8 cellular contexts compared by ENCODE assay signal in genomic region chr1:43271186-43272118, GRCh38. TPM values are rescaled to one million over a fixed set of nuclear protein-coding genes. Genes with fewer than 3 reads are reported as not detected.
DNase-seq lines count a peak whose midpoint lies in the region; ATAC-seq, FAIRE-seq and TF ChIP-seq lines count a peak whose summit lies in the region.

No MANE protein-coding gene starts in this region.

- H3K9ac ChIP-seq in MM.1S (ENCODE audit: low read length), result no peak overlapping the region

- FAIRE-seq in frontal cortex (lab: Jason Lieb, UNC), result no peak

- H3F3A ChIP-seq in MM.1S (ENCODE audit: insufficient read depth, low read length), result no peaks in the 10 kb centered on the region

- H3K9me2 ChIP-seq in MM.1S (replicated peaks; ENCODE audit: insufficient read depth, low read length), result no peaks in the 10 kb centered on the region

- DNase-seq in CD14-positive monocyte (ENCODE audit: low spot score) (no peak), MM.1S (no peak), endothelial cell (ENCODE audit: low spot score) (no peak), nephron progenitor cell (no peak), occipital lobe (lab: John Stamatoyannopoulos, UW) (no peak), frontal cortex (ENCODE audit: low spot score in 2 of 2) (no peak), GOT3 (lab: John Stamatoyannopoulos, UW) (no peak)

- peak overlapping the region; percentile 61; the same call in 1 of the 2 replicates for H2AFZ ChIP-seq in MM.1S (ENCODE audit: low read length)

- H3K27me3 ChIP-seq in MM.1S (replicated peaks; ENCODE audit: insufficient read depth, low read length), result no peaks in the 10 kb centered on the region

- H3K36me3 Mint-ChIP-seq in CD14-positive monocyte, result no peaks in the 10 kb centered on the region
- peaks cover 13% of the 10 kb centered on the region for H3K36me3 Mint-ChIP-seq in endothelial cell (ENCODE audit: low read depth, unreplicated experiment)
- H3K36me3 Mint-ChIP-seq in nephron progenitor cell (ENCODE audit: low read depth), result no peaks in the 10 kb centered on the region

- TF ChIP-seq CTCF in CD14-positive monocyte (IDR thresholded peaks at IDR 0.05) (no peak), MM.1S (IDR thresholded peaks at IDR 0.05; ENCODE audit: low read length) (no peak), endothelial cell (IDR thresholded peaks at IDR 0.05; ENCODE audit: unreplicated experiment) (no peak), nephron progenitor cell (IDR thresholded peaks at IDR 0.05) (no peak)

- peak overlapping the region; percentile 56; the same call in 1 of the 2 replicates for H3K4me2 ChIP-seq in MM.1S (ENCODE audit: low read depth, low read length)

- H3K4me3 Mint-ChIP-seq in CD14-positive monocyte (peak overlapping the region; percentile 65 to 76), endothelial cell (ENCODE audit: unreplicated experiment) (peak overlapping the region; percentile 71), nephron progenitor cell (peak overlapping the region; percentile 82)

- no peak for ATAC-seq in GM19467 (IDR thresholded peaks at IDR 0.05; ENCODE audit: unreplicated experiment)

- H3K9me3 Mint-ChIP-seq in CD14-positive monocyte, result peaks cover 0 to 6% (median 3%) of the 10 kb centered on the region in 7 donors
- H3K9me3 Mint-ChIP-seq in endothelial cell (ENCODE audit: unreplicated experiment), result peaks cover 5% of the 10 kb centered on the region
- H3K9me3 Mint-ChIP-seq in nephron progenitor cell, result no peaks in the 10 kb centered on the region

- no peaks in the 10 kb centered on the region for H3K36me3 ChIP-seq in MM.1S (replicated peaks; ENCODE audit: insufficient read depth, low read length)

- no peak overlapping the region for H3K27ac ChIP-seq in MM.1S (ENCODE audit: low read length)

- no peaks in the 10 kb centered on the region for H4K20me1 ChIP-seq in MM.1S (ENCODE audit: insufficient read depth, low read length)

- H3K4me1 Mint-ChIP-seq in CD14-positive monocyte (peaks cover 26% of the 10 kb centered on the region), endothelial cell (ENCODE audit: unreplicated experiment) (peaks cover 40% of the 10 kb centered on the region), nephron progenitor cell (peaks cover 47% of the 10 kb centered on the region)

- intact Hi-C loops in CD14-positive monocyte (cut with micrococcal nuclease), result no loop called here

- H3K27ac Mint-ChIP-seq in CD14-positive monocyte (peak overlapping the region in 1 of 7 donors; percentile 43), endothelial cell (ENCODE audit: unreplicated experiment) (peak overlapping the region; percentile 22), nephron progenitor cell (no peak overlapping the region)

- H3K9me3 ChIP-seq in MM.1S (replicated peaks; ENCODE audit: insufficient read depth, low read length), result no peaks in the 10 kb centered on the region

- H3K79me2 ChIP-seq in MM.1S (ENCODE audit: low read length), result no peaks in the 10 kb centered on the region

- H3K4me1 ChIP-seq in MM.1S (ENCODE audit: low read length), result 0 out of 2 replicates have a peak, but pooled peaks cover 5% of the 10 kb centered on the region

- no peak overlapping the region for H3K4me3 ChIP-seq in MM.1S (ENCODE audit: low read length)

- H3K27me3 Mint-ChIP-seq in CD14-positive monocyte (ENCODE audit: low read depth in 3 of 3), result peaks cover 2 to 13% (median 9%) of the 10 kb centered on the region in 3 donors
- H3K27me3 Mint-ChIP-seq in endothelial cell (ENCODE audit: unreplicated experiment), result peaks cover 14% of the 10 kb centered on the region
- peaks cover 22% of the 10 kb centered on the region for H3K27me3 Mint-ChIP-seq in nephron progenitor cell (ENCODE audit: low read depth, poor library complexity)

RNA-seq across cellular contexts. Expression of gene TMEM125, which starts 1.7 kb away (rescaled TPM):
- polyA plus RNA-seq in CD14-positive monocyte, result not detected
- total RNA-seq in endothelial cell (ENCODE audit: unreplicated experiment) (2.7 TPM), occipital lobe (0.78 TPM), frontal cortex (0.82 TPM)

RNA-seq across cellular contexts. Expression of gene C1orf210, which starts 13.9 kb away (rescaled TPM):
- not detected for polyA plus RNA-seq in CD14-positive monocyte
- total RNA-seq in endothelial cell (ENCODE audit: unreplicated experiment) (not detected), occipital lobe (not detected), frontal cortex (not detected)

RNA-seq across cellular contexts. Expression of gene TIE1, which starts 29.3 kb away (rescaled TPM):
- not detected for polyA plus RNA-seq in CD14-positive monocyte
- total RNA-seq in endothelial cell (ENCODE audit: unreplicated experiment), result 643 TPM
- total RNA-seq in occipital lobe, result 7.0 TPM
- 6.9 TPM for total RNA-seq in frontal cortex

Comparison
In these comparisons a context has a peak if more than half of its experiments do, and no peak if none do; other contexts are left out.
1. RNA of gene TIE1, which starts 29.3 kb away (total RNA-seq): 643 TPM in endothelial cell (single experiment); 7.0 TPM in occipital lobe (single experiment) and 6.9 TPM in frontal cortex (single experiment); every median in the first group is over 10 times any median in the second.
2. Peak in every context shown above with its lines, with median percentiles within 50 percentile points of each other: H3K4me3 Mint-ChIP-seq.